In the genomic region with DNA sequence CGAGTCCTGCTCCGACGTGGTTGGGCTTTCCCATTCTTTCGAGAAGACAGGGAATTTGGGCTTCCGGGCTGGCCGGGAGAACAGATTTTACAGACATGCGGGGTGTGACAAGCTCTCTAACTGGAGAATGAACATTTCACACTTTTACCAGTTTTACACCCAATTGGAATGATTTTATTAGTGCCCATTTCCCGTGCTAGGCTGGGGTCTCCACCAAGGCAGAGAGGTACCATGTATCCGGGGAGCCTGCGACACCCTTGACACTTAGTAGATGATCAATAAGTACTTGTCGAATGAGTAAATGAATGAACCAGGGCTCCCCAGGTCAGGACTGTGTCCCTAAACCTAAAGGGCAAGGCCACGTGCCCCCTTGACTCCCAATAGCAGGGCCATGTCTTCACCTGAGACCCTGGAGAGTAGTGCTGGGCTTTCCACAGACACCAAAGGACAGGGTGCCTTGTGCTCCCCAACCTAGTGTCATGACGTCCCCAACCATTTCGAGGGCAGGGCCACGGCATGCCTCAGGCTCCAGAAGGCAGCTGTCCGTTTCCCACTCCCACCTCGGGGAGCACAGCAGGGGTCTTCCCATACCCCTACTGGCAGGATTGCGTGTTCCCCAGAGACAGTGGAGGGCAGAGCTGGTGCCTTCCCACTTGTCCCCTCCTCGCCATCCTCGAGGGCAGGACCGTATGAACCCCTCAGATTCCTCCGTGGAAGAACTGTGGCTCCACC, we compare ENCODE assay signal across 8 cellular contexts. TPM values are rescaled to one million over a fixed set of nuclear protein-coding genes. Genes with fewer than 3 reads are reported as not detected.
DNase-seq lines count a peak whose midpoint lies in the region; ATAC-seq and TF ChIP-seq lines count a peak whose summit lies in the region.

No MANE protein-coding gene starts in this region.

- TF ChIP-seq CTCF in BE2C (IDR thresholded peaks at IDR 0.05; ENCODE audit: low read depth, low read length) (no peak), HFFc6 (IDR thresholded peaks at IDR 0.05) (0 out of 2 replicates have a peak, but pooled peaks have one; percentile 24), foreskin keratinocyte (conservative IDR thresholded peaks at IDR 0.05) (no peak)

- H3K9me3 Mint-ChIP-seq in HFFc6, result no peaks in the 10 kb centered on the region
- H3K9me3 Mint-ChIP-seq in activated T-cell treated with anti-CD3 and anti-CD28 coated beads, Interleukin-2, amount 50 U/mL, for 4 hours, result no peaks in the 10 kb centered on the region

- H3K4me1 Mint-ChIP-seq in HFFc6 (ENCODE audit: low read depth), result peaks cover 57% of the 10 kb centered on the region
- H3K4me1 Mint-ChIP-seq in activated T-cell treated with anti-CD3 and anti-CD28 coated beads, Interleukin-2, amount 50 U/mL, for 4 hours (ENCODE audit: low read depth), result peaks cover 62% of the 10 kb centered on the region

- H3K4me3 ChIP-seq in BE2C (ENCODE audit: low read depth, low read length), result peak overlapping the region; percentile 68
- H3K4me3 ChIP-seq in rectal smooth muscle tissue (ENCODE audit: low read length), result peak overlapping the region; percentile 93

- H3K27ac Mint-ChIP-seq in HFFc6, result peak overlapping the region; percentile 93

- H3K27ac ChIP-seq in foreskin keratinocyte, result peak overlapping the region; percentile 74
- peak overlapping the region; percentile 92 for H3K27ac ChIP-seq in rectal smooth muscle tissue (ENCODE audit: low read depth, low read length)

- H3K36me3 Mint-ChIP-seq in HFFc6 (ENCODE audit: low read depth), result peaks cover 12% of the 10 kb centered on the region
- peaks cover 15% of the 10 kb centered on the region for H3K36me3 Mint-ChIP-seq in activated T-cell treated with anti-CD3 and anti-CD28 coated beads, Interleukin-2, amount 50 U/mL, for 4 hours (ENCODE audit: insufficient read depth)

- DNase-seq in BE2C (no peak), HFFc6 (no peak), foreskin keratinocyte (no peak), SKM-1 (lab: John Stamatoyannopoulos, UW; ENCODE audit: unreplicated experiment) (no peak), Ammon's horn (ENCODE audit: low spot score) (no peak)
- DNase-seq in activated T-cell treated with anti-CD3 and anti-CD28 coated beads, Interleukin-2, amount 50 U/mL, for 4 hours, result no peak

- ATAC-seq in activated T-cell treated with anti-CD3 and anti-CD28 coated beads, Interleukin-2, amount 50 U/mL, for 4 hours, result no peak
- ATAC-seq in foreskin keratinocyte (peak; percentile 27), HG03354 (IDR thresholded peaks at IDR 0.05; ENCODE audit: poor library complexity, severe bottlenecking, unreplicated experiment) (no peak)

- H3K4me1 ChIP-seq in BE2C, result no peaks in the 10 kb centered on the region
- H3K4me1 ChIP-seq in foreskin keratinocyte, result peaks cover 8% of the 10 kb centered on the region
- peaks cover 16% of the 10 kb centered on the region for H3K4me1 ChIP-seq in rectal smooth muscle tissue (ENCODE audit: control insufficient read depth, insufficient read depth, low read length)

- H3K36me3 ChIP-seq in BE2C, result no peaks in the 10 kb centered on the region
- H3K36me3 ChIP-seq in rectal smooth muscle tissue (ENCODE audit: control insufficient read depth, insufficient read depth, low read length), result peaks cover 19% of the 10 kb centered on the region

- H3K27me3 Mint-ChIP-seq in HFFc6 (ENCODE audit: insufficient read depth), result peaks cover 1% of the 10 kb centered on the region; the same call in 1 of the 2 replicates
- no peaks in the 10 kb centered on the region for H3K27me3 Mint-ChIP-seq in activated T-cell treated with anti-CD3 and anti-CD28 coated beads, Interleukin-2, amount 50 U/mL, for 4 hours (ENCODE audit: low read depth)

- H3K9me3 ChIP-seq in BE2C, result no peaks in the 10 kb centered on the region

- H3K4me3 Mint-ChIP-seq in HFFc6, result peak overlapping the region; percentile 97
- H3K4me3 Mint-ChIP-seq in activated T-cell treated with anti-CD3 and anti-CD28 coated beads, Interleukin-2, amount 50 U/mL, for 4 hours, result peak overlapping the region; percentile 86

- H3K27me3 ChIP-seq in BE2C, result no peaks in the 10 kb centered on the region
- H3K27me3 ChIP-seq in foreskin keratinocyte, result no peaks in the 10 kb centered on the region
- H3K27me3 ChIP-seq in rectal smooth muscle tissue (ENCODE audit: control insufficient read depth, insufficient read depth, low read length), result no peaks in the 10 kb centered on the region

- H3K9ac ChIP-seq in rectal smooth muscle tissue (ENCODE audit: low read length), result peak overlapping the region; percentile 80

RNA-seq across cellular contexts. Expression of a gene that starts 0.7 kb away (rescaled TPM):
- polyA plus RNA-seq in BE2C (2012; ENCODE audit: insufficient read depth, insufficient read length, low read depth), result 9.3 TPM
- total RNA-seq in HFFc6 (2021; fragmentation: NEBNext Ultra II Directional; extraction: Animal tissue kit (Norgen Biotek cat#: 25700)), result 10 to 100 TPM; 25.1 to 31.9 (median 28.4) TPM
- 10 to 100 TPM; 35.7 to 45.1 (median 37.7) TPM for total RNA-seq in activated T-cell treated with anti-CD3 and anti-CD28 coated beads, Interleukin-2, amount 50 U/mL, for 4 hours
- total RNA-seq in foreskin keratinocyte, result 20.1 and 22.7 TPM in 2 replicates
- polyA plus RNA-seq in foreskin keratinocyte, result 39.4 and 39.5 TPM in 2 replicates

RNA-seq across cellular contexts. Expression of a gene that starts 0.9 kb away (rescaled TPM):
- 40.7 TPM for polyA plus RNA-seq in BE2C (2012; ENCODE audit: insufficient read depth, insufficient read length, low read depth)
- 10 to 100 TPM; 45.1 to 60.9 (median 52.1) TPM for total RNA-seq in HFFc6 (2021; fragmentation: NEBNext Ultra II Directional; extraction: Animal tissue kit (Norgen Biotek cat#: 25700))
- 10 to 100 TPM; 49.6 to 62.0 (median 60.0) TPM for total RNA-seq in activated T-cell treated with anti-CD3 and anti-CD28 coated beads, Interleukin-2, amount 50 U/mL, for 4 hours
- 45.3 and 52.9 TPM in 2 replicates for total RNA-seq in foreskin keratinocyte
- polyA plus RNA-seq in foreskin keratinocyte, result 70.7 and 75.5 TPM in 2 replicates

RNA-seq across cellular contexts. Expression of a gene that starts 27.6 kb away (rescaled TPM):
- 11.0 TPM for polyA plus RNA-seq in BE2C (2012; ENCODE audit: insufficient read depth, insufficient read length, low read depth)
- 10 to 100 TPM; 48.5 to 54.3 (median 51.5) TPM for total RNA-seq in HFFc6 (2021; fragmentation: NEBNext Ultra II Directional; extraction: Animal tissue kit (Norgen Biotek cat#: 25700))
- total RNA-seq in activated T-cell treated with anti-CD3 and anti-CD28 coated beads, Interleukin-2, amount 50 U/mL, for 4 hours, result 10 to 100 TPM; 45.3 to 47.4 (median 45.5) TPM
- total RNA-seq in foreskin keratinocyte, result 64.4 and 64.7 TPM in 2 replicates
- polyA plus RNA-seq in foreskin keratinocyte, result 21.8 and 24.8 TPM in 2 replicates
